Comparison of ENCODE assay signal across 1 cellular context in the genomic region with DNA sequence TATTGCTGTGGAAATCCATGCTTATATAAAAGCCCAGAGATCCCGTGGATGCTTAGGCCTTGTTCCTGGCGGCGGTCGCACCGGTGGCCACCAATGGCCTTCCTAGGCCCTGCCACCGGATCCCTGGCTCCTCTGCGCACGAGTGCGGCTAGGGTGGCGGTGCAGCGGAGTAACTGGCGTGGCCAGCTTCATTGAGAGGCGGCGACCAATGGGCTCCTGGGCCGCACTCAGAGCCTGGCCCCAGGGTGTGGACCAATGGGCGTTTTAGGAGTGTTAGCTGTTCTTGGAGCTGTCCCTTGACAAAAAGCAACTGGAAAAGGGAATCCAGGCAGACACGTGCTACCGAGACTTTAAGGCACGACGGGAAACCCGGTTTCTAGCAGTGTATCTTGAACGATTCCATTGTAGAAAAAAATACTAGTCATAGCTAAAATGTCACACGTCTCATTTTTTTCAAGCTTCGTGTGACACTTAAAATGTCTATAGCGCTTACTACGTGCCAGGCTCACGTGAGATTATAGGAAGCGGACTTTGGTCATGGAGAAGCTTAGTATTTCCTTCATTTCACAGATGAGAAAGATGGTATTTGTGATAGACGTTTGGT.
TF ChIP-seq lines count a peak whose summit lies in the region.

No MANE protein-coding gene starts in this region.

TF ChIP-seq in HepG2, 621 proteins besides CTCF, POLR2A, EP300 and RAD21 (continued from another document and continues in another):
- TF ChIP-seq CSRNP1 (CRISPR knock-in tag; IDR thresholded peaks at IDR 0.05) (no peak), ETV6 (CRISPR knock-in tag; conservative IDR thresholded peaks at IDR 0.05) (0 out of 2 replicates have a peak, but pooled peaks have one; percentile 10), GRHL1 (CRISPR knock-in tag; conservative IDR thresholded peaks at IDR 0.05) (no peak), TFDP1 (CRISPR knock-in tag; IDR thresholded peaks at IDR 0.05; ENCODE audit: borderline replicate concordance) (peak; percentile 55; the same call in 1 of the 2 replicates), ZNF12 (CRISPR knock-in tag; IDR thresholded peaks at IDR 0.05) (no peak), SPEN (CRISPR knock-in tag; IDR thresholded peaks at IDR 0.05; ENCODE audit: low read depth) (peak; percentile 56), ZNF354B (CRISPR knock-in tag; IDR thresholded peaks at IDR 0.05) (no peak), ZNF773 (CRISPR knock-in tag; IDR thresholded peaks at IDR 0.05; ENCODE audit: borderline replicate concordance) (no peak), ZNF891 (CRISPR knock-in tag; IDR thresholded peaks at IDR 0.05) (peak; percentile 85; the same call in 1 of the 2 replicates), ZNF431 (CRISPR knock-in tag; IDR thresholded peaks at IDR 0.05; ENCODE audit: borderline replicate concordance, low read depth) (0 out of 2 replicates have a peak, but pooled peaks have one; percentile 45), ZNF577 (CRISPR knock-in tag; IDR thresholded peaks at IDR 0.05; ENCODE audit: borderline replicate concordance, low read depth) (no peak), RFXANK (CRISPR knock-in tag; IDR thresholded peaks at IDR 0.05) (no peak), HES4 (CRISPR knock-in tag; IDR thresholded peaks at IDR 0.05; ENCODE audit: borderline replicate concordance) (no peak), SP140L (CRISPR knock-in tag; IDR thresholded peaks at IDR 0.05; ENCODE audit: borderline replicate concordance) (no peak), ZNF570 (CRISPR knock-in tag; IDR thresholded peaks at IDR 0.05; ENCODE audit: borderline replicate concordance) (no peak), KDM3A (CRISPR knock-in tag; IDR thresholded peaks at IDR 0.05; ENCODE audit: low read depth) (peak; percentile 28; the same call in 1 of the 2 replicates), NR3C1 (CRISPR knock-in tag; IDR thresholded peaks at IDR 0.05) (no peak), ZNF235 (CRISPR knock-in tag; IDR thresholded peaks at IDR 0.05; ENCODE audit: borderline replicate concordance) (no peak), NFYC (CRISPR knock-in tag; IDR thresholded peaks at IDR 0.05) (peak; percentile 52), MXD4 (CRISPR knock-in tag; IDR thresholded peaks at IDR 0.05) (peak; percentile 62), PHF20 (CRISPR knock-in tag; IDR thresholded peaks at IDR 0.05) (no peak), HMG20B (CRISPR knock-in tag; conservative IDR thresholded peaks at IDR 0.05) (0 out of 2 replicates have a peak, but pooled peaks have one; percentile 55), NFIC (IDR thresholded peaks at IDR 0.05; ENCODE audit: low read length) (no peak), ZBTB43 (CRISPR knock-in tag; conservative IDR thresholded peaks at IDR 0.05) (no peak), ZNF747 (CRISPR knock-in tag; IDR thresholded peaks at IDR 0.05; ENCODE audit: borderline replicate concordance) (no peak), AHR (CRISPR knock-in tag; IDR thresholded peaks at IDR 0.05) (no peak), LCORL (IDR thresholded peaks at IDR 0.05) (no peak), LCORL (CRISPR knock-in tag; IDR thresholded peaks at IDR 0.05) (no peak), HINFP (CRISPR knock-in tag; IDR thresholded peaks at IDR 0.05; ENCODE audit: low read depth) (no peak; the same call in 1 of the 2 replicates), ZNF30 (CRISPR knock-in tag; IDR thresholded peaks at IDR 0.05) (no peak), THAP11 (CRISPR knock-in tag; IDR thresholded peaks at IDR 0.05) (peak; percentile 10; the same call in 1 of the 2 replicates), SCMH1 (CRISPR knock-in tag; IDR thresholded peaks at IDR 0.05; ENCODE audit: borderline replicate concordance) (no peak), NFE2L2 (IDR thresholded peaks at IDR 0.05; ENCODE audit: low read length) (no peak), ZKSCAN8 (CRISPR knock-in tag; IDR thresholded peaks at IDR 0.05; ENCODE audit: borderline replicate concordance) (peak; percentile 59; the same call in 1 of the 2 replicates), ZNF550 (CRISPR knock-in tag; IDR thresholded peaks at IDR 0.05; ENCODE audit: borderline replicate concordance) (no peak), TOPORS (CRISPR knock-in tag; IDR thresholded peaks at IDR 0.05) (peak; percentile 59; the same call in 1 of the 2 replicates), SIN3A (IDR thresholded peaks at IDR 0.05; ENCODE audit: borderline replicate concordance, low read depth, low read length) (peak; percentile 63; the same call in 1 of the 2 replicates), ZBTB7B (CRISPR knock-in tag; IDR thresholded peaks at IDR 0.05) (no peak), ZNF274 (CRISPR knock-in tag; IDR thresholded peaks at IDR 0.05) (no peak), KLF15 (CRISPR knock-in tag; IDR thresholded peaks at IDR 0.05; ENCODE audit: borderline replicate concordance) (no peak; the same call in 1 of the 2 replicates), SIX4 (CRISPR knock-in tag; IDR thresholded peaks at IDR 0.05) (no peak), ZNF660 (CRISPR knock-in tag; IDR thresholded peaks at IDR 0.05; ENCODE audit: borderline replicate concordance, low read depth) (no peak), ZNF558 (CRISPR knock-in tag; IDR thresholded peaks at IDR 0.05; ENCODE audit: borderline replicate concordance) (no peak), ZNF160 (CRISPR knock-in tag; IDR thresholded peaks at IDR 0.05) (no peak), NR1H2 (CRISPR knock-in tag; IDR thresholded peaks at IDR 0.05; ENCODE audit: borderline replicate concordance, low read depth) (no peak), NCOA2 (CRISPR knock-in tag; IDR thresholded peaks at IDR 0.05) (0 out of 2 replicates have a peak, but pooled peaks have one; percentile 9), ZMYM4 (CRISPR knock-in tag; IDR thresholded peaks at IDR 0.05) (peak; percentile 63; the same call in 1 of the 2 replicates), PAF1 (CRISPR knock-in tag; IDR thresholded peaks at IDR 0.05) (no peak), ZNF296 (CRISPR knock-in tag; conservative IDR thresholded peaks at IDR 0.05) (0 out of 2 replicates have a peak, but pooled peaks have one; percentile 24)
- TF ChIP-seq, protein P1, sequence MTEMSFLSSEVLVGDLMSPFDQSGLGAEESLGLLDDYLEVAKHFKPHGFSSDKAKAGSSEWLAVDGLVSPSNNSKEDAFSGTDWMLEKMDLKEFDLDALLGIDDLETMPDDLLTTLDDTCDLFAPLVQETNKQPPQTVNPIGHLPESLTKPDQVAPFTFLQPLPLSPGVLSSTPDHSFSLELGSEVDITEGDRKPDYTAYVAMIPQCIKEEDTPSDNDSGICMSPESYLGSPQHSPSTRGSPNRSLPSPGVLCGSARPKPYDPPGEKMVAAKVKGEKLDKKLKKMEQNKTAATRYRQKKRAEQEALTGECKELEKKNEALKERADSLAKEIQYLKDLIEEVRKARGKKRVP (CRISPR knock-in tag; IDR thresholded peaks at IDR 0.05): peak in 1 of 2 experiments; percentile 39; a peak in 1 of 4 replicates
- TF ChIP-seq, protein P2, sequence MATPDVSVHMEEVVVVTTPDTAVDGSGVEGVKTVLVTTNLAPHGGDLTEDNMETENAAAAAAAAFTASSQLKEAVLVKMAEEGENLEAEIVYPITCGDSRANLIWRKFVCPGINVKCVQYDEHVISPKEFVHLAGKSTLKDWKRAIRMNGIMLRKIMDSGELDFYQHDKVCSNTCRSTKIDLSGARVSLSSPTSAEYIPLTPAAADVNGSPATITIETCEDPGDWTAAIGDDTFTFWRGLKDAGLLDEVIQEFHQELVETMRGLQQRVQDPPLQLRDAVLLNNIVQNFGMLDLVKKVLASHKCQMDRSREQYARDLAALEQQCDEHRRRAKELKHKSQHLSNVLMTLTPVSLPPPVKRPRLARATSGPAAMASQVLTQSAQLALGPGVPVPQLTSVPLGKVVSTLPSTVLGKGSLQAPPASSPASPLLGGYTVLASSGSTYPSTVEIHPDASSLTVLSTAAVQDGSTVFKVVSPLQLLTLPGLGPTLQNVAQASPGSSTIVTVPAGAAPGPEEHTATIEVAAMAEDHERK (CRISPR knock-in tag; IDR thresholded peaks at IDR 0.05; ENCODE audit: low read depth): no peak
- TF ChIP-seq, protein P3, sequence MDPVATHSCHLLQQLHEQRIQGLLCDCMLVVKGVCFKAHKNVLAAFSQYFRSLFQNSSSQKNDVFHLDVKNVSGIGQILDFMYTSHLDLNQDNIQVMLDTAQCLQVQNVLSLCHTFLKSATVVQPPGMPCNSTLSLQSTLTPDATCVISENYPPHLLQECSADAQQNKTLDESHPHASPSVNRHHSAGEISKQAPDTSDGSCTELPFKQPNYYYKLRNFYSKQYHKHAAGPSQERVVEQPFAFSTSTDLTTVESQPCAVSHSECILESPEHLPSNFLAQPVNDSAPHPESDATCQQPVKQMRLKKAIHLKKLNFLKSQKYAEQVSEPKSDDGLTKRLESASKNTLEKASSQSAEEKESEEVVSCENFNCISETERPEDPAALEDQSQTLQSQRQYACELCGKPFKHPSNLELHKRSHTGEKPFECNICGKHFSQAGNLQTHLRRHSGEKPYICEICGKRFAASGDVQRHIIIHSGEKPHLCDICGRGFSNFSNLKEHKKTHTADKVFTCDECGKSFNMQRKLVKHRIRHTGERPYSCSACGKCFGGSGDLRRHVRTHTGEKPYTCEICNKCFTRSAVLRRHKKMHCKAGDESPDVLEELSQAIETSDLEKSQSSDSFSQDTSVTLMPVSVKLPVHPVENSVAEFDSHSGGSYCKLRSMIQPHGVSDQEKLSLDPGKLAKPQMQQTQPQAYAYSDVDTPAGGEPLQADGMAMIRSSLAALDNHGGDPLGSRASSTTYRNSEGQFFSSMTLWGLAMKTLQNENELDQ (CRISPR knock-in tag; IDR thresholded peaks at IDR 0.05; ENCODE audit: borderline replicate concordance): no peak
- TF ChIP-seq, protein P4, sequence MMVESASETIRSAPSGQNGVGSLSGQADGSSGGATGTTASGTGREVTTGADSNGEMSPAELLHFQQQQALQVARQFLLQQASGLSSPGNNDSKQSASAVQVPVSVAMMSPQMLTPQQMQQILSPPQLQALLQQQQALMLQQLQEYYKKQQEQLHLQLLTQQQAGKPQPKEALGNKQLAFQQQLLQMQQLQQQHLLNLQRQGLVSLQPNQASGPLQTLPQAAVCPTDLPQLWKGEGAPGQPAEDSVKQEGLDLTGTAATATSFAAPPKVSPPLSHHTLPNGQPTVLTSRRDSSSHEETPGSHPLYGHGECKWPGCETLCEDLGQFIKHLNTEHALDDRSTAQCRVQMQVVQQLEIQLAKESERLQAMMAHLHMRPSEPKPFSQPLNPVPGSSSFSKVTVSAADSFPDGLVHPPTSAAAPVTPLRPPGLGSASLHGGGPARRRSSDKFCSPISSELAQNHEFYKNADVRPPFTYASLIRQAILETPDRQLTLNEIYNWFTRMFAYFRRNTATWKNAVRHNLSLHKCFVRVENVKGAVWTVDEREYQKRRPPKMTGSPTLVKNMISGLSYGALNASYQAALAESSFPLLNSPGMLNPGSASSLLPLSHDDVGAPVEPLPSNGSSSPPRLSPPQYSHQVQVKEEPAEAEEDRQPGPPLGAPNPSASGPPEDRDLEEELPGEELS (CRISPR knock-in tag; IDR thresholded peaks at IDR 0.05): no peak
